Comparison of ENCODE assay signal across 21 cellular contexts in genomic region chr7:97155897-97156418, GRCh38.
"Had no signal": no experiment of that assay in that cellular context is flagged by ENCODE, and none has a peak within 500 bp of the region (broad histone marks: within the 10 kb centered on the region; RNA-seq: fewer than 3 reads in every experiment).

No MANE protein-coding gene starts in this region.

- H3K4me3 ChIP-seq: SJSA1, SK-N-MC had no signal

- H3K27ac Mint-ChIP-seq: IgD-negative memory B cell had no signal

- FAIRE-seq: RCC 7860 had no signal

- H3K4me1 Mint-ChIP-seq: IgD-negative memory B cell had no signal

- H3K4me3 Mint-ChIP-seq: IgD-negative memory B cell had no signal

- H3K27me3 ChIP-seq: SJSA1 had no signal

- DNase-seq: KBM-7, MV-4-11, NCI-H1048, NCI-H1105, NCI-H1436 treated with DMSO at 0.1 percent for 48 hours, NCI-H1694, NCI-H187 treated with DMSO at 0.1 percent for 48 hours, NCI-H2029 treated with DMSO at 0.1 percent for 48 hours, NCI-H2171 treated with DMSO at 0.1 percent for 48 hours, NCI-H446, NCI-H510A, NCI-H524 treated with DMSO at 0.1 percent for 48 hours, NCI-H69, NCI-H774, Right ventricle myocardium superior, RPMI8226, SIG-M5 had no signal

- H3K9me3 ChIP-seq: SJSA1 had no signal

- H3K4me1 ChIP-seq: SJSA1 had no signal

- H3K27me3 Mint-ChIP-seq: IgD-negative memory B cell had no signal

- H3K27ac ChIP-seq: SJSA1, SK-N-MC had no signal

- H3K36me3 ChIP-seq: SJSA1 had no signal
